ENCODE assay signal across 7 cellular contexts in genomic region chr10:128062837-128063563, GRCh38.
DNase-seq lines count a peak whose midpoint lies in the region; ATAC-seq and TF ChIP-seq lines count a peak whose summit lies in the region.

No MANE protein-coding gene starts in this region.

- TF ChIP-seq POLR2A in gastroesophageal sphincter (IDR thresholded peaks at IDR 0.05), result no peak

- H3K4me1 ChIP-seq in gastroesophageal sphincter, result peaks cover 0 to 46% (median 11%) of the 10 kb centered on the region in 3 donors

- no peak overlapping the region for H3K4me3 ChIP-seq in gastroesophageal sphincter

- peaks cover 24% of the 10 kb centered on the region for H3K27me3 ChIP-seq in gastroesophageal sphincter

- peak overlapping the region in 3 of 4 donors; percentile 62 to 78 (median 77) for H3K27ac ChIP-seq in gastroesophageal sphincter

- WGBS in gastroesophageal sphincter (ENCODE audit: low coverage in 1 of 2), 2 donors, result 59 to 61% methylated on average over 10 to 13 of the region's 20 CpGs

- ATAC-seq in HG03460 (IDR thresholded peaks at IDR 0.05; ENCODE audit: unreplicated experiment), result peak; percentile 37
- ATAC-seq in gastroesophageal sphincter, result no peak

- TF ChIP-seq CTCF in GM20000 (IDR thresholded peaks at IDR 0.05; ENCODE audit: extremely low read depth, missing control alignments), result no peak
- no peak for TF ChIP-seq CTCF in gastroesophageal sphincter (IDR thresholded peaks at IDR 0.05)

- H3K36me3 ChIP-seq in gastroesophageal sphincter, result peaks cover 0 to 30% of the 10 kb centered on the region in 2 donors

- no peaks in the 10 kb centered on the region for H3K9me3 ChIP-seq in gastroesophageal sphincter

- TF ChIP-seq EP300 in gastroesophageal sphincter (IDR thresholded peaks at IDR 0.05), result no peak

- DNase-seq in GM20000 (ENCODE audit: low spot score), result peak; percentile 39
- DNase-seq in activated CD4-positive, alpha-beta T cell treated with anti-CD3 and anti-CD28 coated beads, Interleukin-2, amount 50 U/mL, for 48 hours, result peak; percentile 47 to 58
- DNase-seq in stimulated activated CD4-positive, alpha-beta T cell treated with anti-CD3 and anti-CD28 coated beads, Interleukin-12 subunit alpha, Interleukin-12 subunit beta, amount 100 ng/mL, for 48 hours (ENCODE audit: low read depth in 2 of 3, low spot score in 1 of 3), result peak in 2 of 3 donors; percentile 17 to 27
- no peak for DNase-seq in NCI-H345 treated with DMSO at 0.1 percent for 48 hours (lab: John Stamatoyannopoulos, UW; ENCODE audit: unreplicated experiment)
- no peak for DNase-seq in DMS79 (lab: John Stamatoyannopoulos, UW)

Comparison
In these comparisons a context has a peak if more than half of its experiments do, and no peak if none do; other contexts are left out.
1. DNase-seq: peak in GM20000 (single experiment), activated CD4-positive, alpha-beta T cell treated with anti-CD3 and anti-CD28 coated beads, Interleukin-2, amount 50 U/mL, for 48 hours (2 of 2) and stimulated activated CD4-positive, alpha-beta T cell treated with anti-CD3 and anti-CD28 coated beads, Interleukin-12 subunit alpha, Interleukin-12 subunit beta, amount 100 ng/mL, for 48 hours (2 of 3); none in NCI-H345 treated with DMSO at 0.1 percent for 48 hours (single experiment) and DMS79 (single experiment).